Comparison of ENCODE assay signal across 13 cellular contexts in the genomic region with DNA sequence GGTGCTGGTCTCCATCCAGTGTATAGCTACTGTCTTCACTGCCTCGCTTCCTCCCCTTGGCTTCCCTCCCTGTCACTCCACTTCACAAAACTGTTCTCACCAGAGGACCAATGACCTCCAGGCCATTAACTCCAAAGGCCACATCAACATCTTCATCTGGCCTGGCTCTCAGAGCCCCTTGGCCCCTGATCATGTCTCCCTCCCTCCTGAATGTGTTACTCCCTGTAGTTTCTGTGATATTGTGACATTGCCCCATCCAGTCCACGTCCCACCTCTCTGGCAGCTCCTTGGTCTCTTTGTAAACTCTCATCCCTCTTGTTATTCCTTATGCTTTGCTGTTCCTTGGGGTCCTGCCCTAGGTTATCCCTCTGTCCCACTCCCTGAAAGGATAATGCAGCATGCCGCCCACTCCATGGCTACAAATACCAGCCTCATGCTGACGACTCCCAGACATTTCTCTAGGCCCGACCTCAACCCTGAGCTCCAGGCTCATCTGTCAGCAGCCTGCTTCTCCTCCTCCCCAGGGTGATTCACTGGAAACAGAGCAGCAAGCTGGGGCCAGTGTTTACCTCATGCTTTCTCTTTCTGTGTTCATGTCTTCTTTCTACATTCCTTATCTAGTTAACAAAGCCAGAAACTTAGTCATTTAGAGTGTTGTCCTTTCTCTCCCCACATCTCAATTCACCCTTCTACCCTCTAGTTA.
A peak's percentile ranks its signal among the peaks of the same experiment; 100 is the strongest.
DNase-seq lines count a peak whose midpoint lies in the region; ATAC-seq and TF ChIP-seq lines count a peak whose summit lies in the region.
"Had no signal": no experiment of that assay in that cellular context is flagged by ENCODE, and none has a peak within 500 bp of the region (broad histone marks: within the 10 kb centered on the region; RNA-seq: fewer than 3 reads in every experiment).

No MANE protein-coding gene starts in this region.

- no peaks in the 10 kb centered on the region for H3K36me3 ChIP-seq in BJ (ENCODE audit: control insufficient read depth, insufficient read depth, low read length)
- H3K36me3 ChIP-seq in SJSA1, result no peaks in the 10 kb centered on the region

- no peak for TF ChIP-seq CTCF in BJ (IDR thresholded peaks at IDR 0.05; ENCODE audit: insufficient read depth, low read depth, low read length)
- TF ChIP-seq CTCF in foreskin keratinocyte (conservative IDR thresholded peaks at IDR 0.05), result no peak

- H3K27me3 ChIP-seq in BJ (ENCODE audit: control insufficient read depth, insufficient read depth, low read length), result no peaks in the 10 kb centered on the region
- no peaks in the 10 kb centered on the region for H3K27me3 ChIP-seq in SJSA1 (replicated peaks)
- H3K27me3 ChIP-seq in foreskin keratinocyte, result peaks cover 13% of the 10 kb centered on the region

- H3K4me3 ChIP-seq in BJ (ENCODE audit: low read depth, low read length), result no peak overlapping the region
- H3K4me3 ChIP-seq in SJSA1, result no peak overlapping the region

- H3K4me1 ChIP-seq in SJSA1 (replicated peaks) (peaks cover 52% of the 10 kb centered on the region), foreskin keratinocyte (no peaks in the 10 kb centered on the region)

- peak overlapping the region; percentile 25 for H3K27ac ChIP-seq in SJSA1
- no peak overlapping the region for H3K27ac ChIP-seq in foreskin keratinocyte

- POLR2A ChIA-PET in BJ (lab: Charles Lee), result interaction anchor here (0.6 kb wide), 1 partner anchor 184 kb away, joined by 3 read pairs; no protein-coding TSS in a partner anchor

- CTCF ChIA-PET in BJ (lab: Yijun Ruan, JAX), result interaction anchor here (0.9 to 1.4 kb wide), 2 partner anchors 20 to 112 kb away, joined by 3 read pairs; no protein-coding TSS in a partner anchor

- ATAC-seq in foreskin keratinocyte, result peak; percentile 73
- ATAC-seq: naive thymus-derived CD4-positive, alpha-beta T cell had no signal

- no peaks in the 10 kb centered on the region for H3K9me3 ChIP-seq in SJSA1 (replicated peaks)

- DNase-seq in BJ (ENCODE audit: low read depth) (peak; percentile 65), SJSA1 (ENCODE audit: low read depth in 1 of 2, low spot score in 2 of 2) (peak; percentile 76 to 78), foreskin keratinocyte (peak; percentile 51 to 55), renal cortical epithelial cell (ENCODE audit: low read depth) (peak; percentile 75), C1 segment of cervical spinal cord (lab: John Stamatoyannopoulos, UW) (no peak), iPS-NIHi11 (ENCODE audit: low spot score) (no peak), COLO829 (ENCODE audit: low spot score) (no peak)
- no peak for DNase-seq in stimulated activated CD4-positive, alpha-beta T cell treated with anti-CD3 and anti-CD28 coated beads, Interleukin-1b, Interleukin-23, amount 100 ng/mL, for 48 hours
- DNase-seq: activated naive CD4-positive, alpha-beta T cell treated with anti-CD3 and anti-CD28 coated beads, Interleukin-2, amount 50 U/mL, for 16 hours; CD8-positive, alpha-beta memory T cell; Karpas-422; naive thymus-derived CD4-positive, alpha-beta T cell; stimulated activated CD8-positive, alpha-beta memory T cell treated with anti-CD3 and anti-CD28 coated beads, Interleukin-4, amount 100 ng/mL, for 48 hours had no signal

Comparison
In these comparisons a context has a peak if more than half of its experiments do, and no peak if none do; other contexts are left out.
1. DNase-seq: peak in BJ (single experiment), SJSA1 (2 of 2), foreskin keratinocyte (2 of 2) and renal cortical epithelial cell (single experiment); none in stimulated activated CD4-positive, alpha-beta T cell treated with anti-CD3 and anti-CD28 coated beads, Interleukin-1b, Interleukin-23, amount 100 ng/mL, for 48 hours (single experiment), C1 segment of cervical spinal cord (0 of 14), iPS-NIHi11 (single experiment) and COLO829 (single experiment).